Comparison of ENCODE assay signal across 9 cellular contexts in the genomic region with DNA sequence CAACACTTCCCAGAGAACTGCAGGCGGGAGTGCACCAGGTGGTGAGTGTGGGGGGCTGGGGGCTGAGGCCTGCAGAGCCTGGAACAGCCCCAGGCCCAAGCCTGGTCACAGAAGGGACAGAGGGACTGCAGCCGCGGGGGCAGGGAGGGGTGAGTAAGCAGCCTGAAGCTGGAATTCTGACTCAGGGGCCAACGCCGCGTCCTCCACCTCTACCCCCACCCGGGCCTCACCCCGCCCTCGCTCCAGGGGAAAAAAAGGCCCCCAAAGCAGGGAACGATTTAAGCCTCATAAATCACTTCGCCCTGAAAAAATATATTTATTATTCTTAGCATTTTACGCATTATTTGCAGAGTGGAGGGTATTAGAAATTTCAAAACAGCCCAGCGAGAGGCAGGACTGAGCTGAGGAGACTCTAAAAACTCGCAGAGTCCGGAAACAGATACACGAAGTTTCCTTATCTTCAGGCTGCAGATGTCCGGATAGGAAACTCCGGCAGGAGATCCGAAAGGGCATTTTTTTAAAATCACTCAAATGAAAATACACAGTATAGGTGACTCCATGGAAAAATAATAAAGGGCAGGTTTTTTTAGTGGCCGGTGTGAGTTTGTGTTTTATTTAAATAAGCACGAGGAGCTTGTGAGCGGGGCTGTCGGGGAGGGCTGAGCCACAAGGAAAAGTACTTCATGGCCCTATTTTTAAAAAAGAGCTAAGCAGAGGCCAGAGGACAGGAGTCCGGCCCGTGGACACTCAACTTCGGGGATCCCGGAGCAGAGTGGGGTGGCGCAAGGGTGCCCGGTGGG. TPM values are rescaled to one million over a fixed set of nuclear protein-coding genes. Genes with fewer than 3 reads are reported as not detected.
DNase-seq lines count a peak whose midpoint lies in the region; ATAC-seq, FAIRE-seq and TF ChIP-seq lines count a peak whose summit lies in the region.
"Had no signal": no experiment of that assay in that cellular context is flagged by ENCODE, and none has a peak within 500 bp of the region (broad histone marks: within the 10 kb centered on the region; RNA-seq: fewer than 3 reads in every experiment).

No MANE protein-coding gene starts in this region.

- no peak overlapping the region for H2AFZ ChIP-seq in H1 (ENCODE audit: low read length)

- peaks cover 16 to 48% (median 28%) of the 10 kb centered on the region in 4 donors for H3K4me1 Mint-ChIP-seq in naive thymus-derived CD8-positive, alpha-beta T cell

- H3K4me1 ChIP-seq in H1 (replicated peaks in 1 of 4; ENCODE audit: control insufficient read depth in 3 of 4, insufficient read depth in 4 of 4, low read length in 3 of 4), result peaks cover 8 to 67% (median 50%) of the 10 kb centered on the region in 4 experiments

- 4% methylated on average over 29 of the region's 29 CpGs; no CpG with 5 or more reads in 1 of the 2 experiments for WGBS in H1 (ENCODE audit: extremely low coverage in 1 of 2, insufficient coverage in 1 of 2, insufficient read length in 1 of 2, insufficient replicate concordance in 2 of 2, low coverage in 1 of 2, low lambda C conversion rate in 2 of 2, missing lambda C conversion rate in 1 of 2), 2 experiments

- no peak overlapping the region for H4K91ac ChIP-seq in H1 (replicated peaks; ENCODE audit: insufficient read length, low read length)

- no peaks in the 10 kb centered on the region for H3K9me3 Mint-ChIP-seq in naive thymus-derived CD8-positive, alpha-beta T cell

- DNase-seq in AG08396 (ENCODE audit: low spot score), result peak; percentile 83
- peak; percentile 96 for DNase-seq in KBM-7
- no peak for DNase-seq in H1 (ENCODE audit: low read depth in 1 of 2, low spot score in 2 of 2)
- peak in 1 of 10 donors; percentile 21 for DNase-seq in naive thymus-derived CD8-positive, alpha-beta T cell
- no peak for DNase-seq in iPS-NIHi11 (ENCODE audit: low spot score)
- DNase-seq: NCI-H446 treated with DMSO at 0.1 percent for 48 hours had no signal

- no peaks in the 10 kb centered on the region for H3K9me3 ChIP-seq in H1 (ENCODE audit: insufficient read depth in 2 of 2, low read depth in 1 of 2, low read length in 1 of 2)

- H4K8ac ChIP-seq in H1 (ENCODE audit: extremely low read depth, insufficient read depth, low read length), result no peak overlapping the region

- no peak overlapping the region for H3K4ac ChIP-seq in H1 (replicated peaks; ENCODE audit: insufficient read length, low read depth, low read length)

- no peak for TF ChIP-seq POLR2A in H1 (IDR thresholded peaks at IDR 0.05; ENCODE audit: control extremely low read depth in 1 of 2, low read depth in 2 of 2, low read length in 2 of 2)

- no peak for FAIRE-seq in H1 (lab: Jason Lieb, UNC)

- H3K27me3 Mint-ChIP-seq in naive thymus-derived CD8-positive, alpha-beta T cell, result peaks cover 43 to 95% (median 72%) of the 10 kb centered on the region in 5 donors

- peak overlapping the region; percentile 63 to 68 for H3K4me2 ChIP-seq in H1 (ENCODE audit: insufficient read depth in 1 of 2, low read depth in 2 of 2, low read length in 2 of 2)

- H2BK120ac ChIP-seq in H1 (replicated peaks; ENCODE audit: low read depth, low read length), result no peak overlapping the region

- no peak for TF ChIP-seq EP300 in H1 (IDR thresholded peaks at IDR 0.05; ENCODE audit: borderline replicate concordance in 1 of 2, low read depth in 2 of 2, low read length in 2 of 2)

- H2BK20ac ChIP-seq in H1 (ENCODE audit: low read length), result no peak overlapping the region

- peak overlapping the region in 2 of 10 donors; percentile 3 to 50 for H3K27ac Mint-ChIP-seq in naive thymus-derived CD8-positive, alpha-beta T cell

- no peaks in the 10 kb centered on the region for H3K36me3 Mint-ChIP-seq in naive thymus-derived CD8-positive, alpha-beta T cell

- TF ChIP-seq CTCF in H1 (IDR thresholded peaks at IDR 0.05; ENCODE audit: control extremely low read depth in 1 of 3, insufficient read depth in 1 of 3, low read depth in 1 of 3, low read length in 3 of 3), result no peak

- peaks cover 16 to 24% of the 10 kb centered on the region in 2 experiments for H4K20me1 ChIP-seq in H1 (replicated peaks in 1 of 2; ENCODE audit: control insufficient read depth in 1 of 2, insufficient read depth in 2 of 2, low read length in 2 of 2)

- POLR2A ChIA-PET in H1 (lab: Charles Lee; ENCODE audit: partially characterized antibody), result interaction anchor here (0.6 to 3.5 kb wide), 7 partner anchors 8 to 230 kb away, joined by 3 to 12 read pairs (median 4); a partner anchor contains a TSS
- POLR2A ChIA-PET in naive thymus-derived CD8-positive, alpha-beta T cell (lab: Charles Lee), result interaction anchor here (0.6 kb wide), 1 partner anchor 7 kb away, joined by 3 read pairs; no protein-coding TSS in a partner anchor

- H3K4me3 ChIP-seq in H1 (ENCODE audit: extremely low read depth in 1 of 4, insufficient read depth in 2 of 4, low read depth in 3 of 4, low read length in 4 of 4), result peak overlapping the region in 3 of 4 experiments; percentile 27 to 48 (median 40); a peak in 5 of 8 replicates

- no peaks in the 10 kb centered on the region for H3K79me2 ChIP-seq in H1 (ENCODE audit: control insufficient read depth in 1 of 2, insufficient read depth in 2 of 2, low read length in 2 of 2)

- H3K27ac ChIP-seq in H1 (ENCODE audit: low read depth, low read length), result no peak overlapping the region

- no peak overlapping the region for H3K14ac ChIP-seq in H1 (ENCODE audit: insufficient read length)

- H3K27me3 ChIP-seq in H1 (replicated peaks in 1 of 4; ENCODE audit: control insufficient read depth in 3 of 4, extremely low read depth in 1 of 4, insufficient read depth in 3 of 4, low read length in 3 of 4), result peaks cover 85 to 100% (median 98%) of the 10 kb centered on the region in 4 experiments

- no peaks in the 10 kb centered on the region for H3K79me1 ChIP-seq in H1 (ENCODE audit: low read depth, low read length)

- no peak overlapping the region for H3K9ac ChIP-seq in H1 (replicated peaks in 1 of 4; ENCODE audit: extremely low read depth in 1 of 4, low read depth in 3 of 4, low read length in 3 of 4)

- H3K23me2 ChIP-seq in H1 (ENCODE audit: low read depth, low read length), result peaks cover 13% of the 10 kb centered on the region; the same call in 1 of the 2 replicates

- H4K5ac ChIP-seq in H1 (ENCODE audit: insufficient read length, low read depth, low read length), result no peak overlapping the region

- H3K4me3 Mint-ChIP-seq in naive thymus-derived CD8-positive, alpha-beta T cell, result peak overlapping the region; percentile 66 to 87 (median 80)

- H2AK5ac ChIP-seq in H1 (ENCODE audit: low read depth, low read length), result no peak overlapping the region

- no peak overlapping the region for H3K23ac ChIP-seq in H1 (ENCODE audit: insufficient read length)

- CTCF ChIA-PET in H1 (lab: Charles Lee; ENCODE audit: partially characterized antibody), result interaction anchor here (0.7 to 7.9 kb wide), 17 partner anchors 9 to 406 kb away, joined by 3 to 42 read pairs (median 7); a partner anchor contains a TSS

- no peak overlapping the region; the same call in 1 of the 2 replicates for H3K18ac ChIP-seq in H1 (ENCODE audit: extremely low read depth, low read length)

- no peak overlapping the region for H2BK12ac ChIP-seq in H1 (ENCODE audit: low read depth, low read length)

- H3K36me3 ChIP-seq in H1 (ENCODE audit: control insufficient read depth in 2 of 4, insufficient read depth in 4 of 4, low read length in 3 of 4), result peaks cover 0 to 6% (median 0%) of the 10 kb centered on the region in 4 experiments; a peak in 1 of 8 replicates

- TF ChIP-seq RAD21 in H1 (IDR thresholded peaks at IDR 0.05 in 1 of 2, conservative IDR thresholded peaks at IDR 0.05 in 1 of 2; ENCODE audit: low read depth in 2 of 2, low read length in 2 of 2), result no peak

- in situ Hi-C loops in KBM-7 (cut with MboI; ENCODE audit: low pct_unique_long_range_greater_than_20kb, low sequenced_read_pairs), result loop anchor here (10.0 kb wide), 1 partner anchor 48 kb away; no protein-coding TSS in a partner anchor

- ATAC-seq in naive thymus-derived CD8-positive, alpha-beta T cell, result peak in 1 of 2 donors; percentile 31
- ATAC-seq in GM21717 (IDR thresholded peaks at IDR 0.05; ENCODE audit: unreplicated experiment) (no peak), GM21360 (IDR thresholded peaks at IDR 0.05; ENCODE audit: unreplicated experiment) (no peak), HG03039 (IDR thresholded peaks at IDR 0.05; ENCODE audit: unreplicated experiment) (no peak)

- no peak overlapping the region for H3K56ac ChIP-seq in H1 (replicated peaks; ENCODE audit: insufficient read length, low read depth, low read length)

- no peak overlapping the region for H2BK5ac ChIP-seq in H1 (ENCODE audit: low read depth, low read length)

- H2BK15ac ChIP-seq in H1 (ENCODE audit: low read length), result no peak overlapping the region

TF ChIP-seq in H1, 55 proteins besides CTCF, POLR2A, EP300 and RAD21 (continues in another document):
- TF ChIP-seq GABPA (IDR thresholded peaks at IDR 0.05; ENCODE audit: borderline replicate concordance, insufficient read depth, low read length) (no peak), NRF1 (IDR thresholded peaks at IDR 0.05; ENCODE audit: low read depth, low read length) (no peak), HDAC2 (IDR thresholded peaks at IDR 0.05; ENCODE audit: borderline replicate concordance in 1 of 2, low read depth in 2 of 2, low read length in 2 of 2) (no peak), CEBPB (IDR thresholded peaks at IDR 0.05; ENCODE audit: low read depth, low read length) (no peak)

RNA-seq across cellular contexts. Expression of a gene that starts 9.9 kb away (rescaled TPM):
- total RNA-seq in H1 (2021; fragmentation: NEBNext Ultra II Directional; extraction: Animal tissue kit (Norgen Biotek cat#: 25700)), result 0.30 and 0.40 TPM in 2 replicates
- 0.03 and 0.22 TPM in 2 replicates for polyA plus RNA-seq in H1 (2011; rRNA removed)
- polyA plus RNA-seq in H1 (2011; cell fraction: cytosol; rRNA removed), result 0.17 TPM
- 0.23 TPM for polyA plus RNA-seq in H1 (2011; cell fraction: nucleus; rRNA removed)
- 0.12 to 0.23 TPM in 2 of 4 replicates, not detected in the others for polyA plus RNA-seq in H1 (2012, experiment 1 of 2)
- 0.17 TPM for polyA plus RNA-seq in H1 (2012, experiment 2 of 2)
- polyA plus RNA-seq in H1 (2013, experiment 1 of 2), result 0.08 TPM
- 0.17 TPM for polyA plus RNA-seq in H1 (2013, experiment 2 of 2)
- 0.09 and 0.12 TPM in 2 replicates for polyA minus RNA-seq in H1 (2011; rRNA and poly(A)+ RNA removed)
- 2.0 TPM for polyA minus RNA-seq in H1 (2011; cell fraction: cytosol; rRNA and poly(A)+ RNA removed)
- polyA minus RNA-seq in H1 (2011; cell fraction: nucleus; rRNA and poly(A)+ RNA removed), result 0.40 TPM
- not detected for total RNA-seq in naive thymus-derived CD8-positive, alpha-beta T cell
- polyA plus RNA-seq in naive thymus-derived CD8-positive, alpha-beta T cell, result not detected

RNA-seq across cellular contexts. Expression of a gene that starts 16.4 kb away (rescaled TPM):
- not detected in 2 replicates for total RNA-seq in H1 (2021; fragmentation: NEBNext Ultra II Directional; extraction: Animal tissue kit (Norgen Biotek cat#: 25700))
- polyA plus RNA-seq in H1 (2011; rRNA removed), result not detected in 2 replicates
- not detected for polyA plus RNA-seq in H1 (2011; cell fraction: cytosol; rRNA removed)
- polyA plus RNA-seq in H1 (2011; cell fraction: nucleus; rRNA removed), result not detected
- polyA plus RNA-seq in H1 (2012, experiment 1 of 2), result not detected in 4 replicates
- polyA plus RNA-seq in H1 (2012, experiment 2 of 2), result not detected
- not detected for polyA plus RNA-seq in H1 (2013, experiment 1 of 2)
- not detected for polyA plus RNA-seq in H1 (2013, experiment 2 of 2)
- polyA minus RNA-seq in H1 (2011; rRNA and poly(A)+ RNA removed), result not detected in 2 replicates
- polyA minus RNA-seq in H1 (2011; cell fraction: cytosol; rRNA and poly(A)+ RNA removed), result not detected
- not detected for polyA minus RNA-seq in H1 (2011; cell fraction: nucleus; rRNA and poly(A)+ RNA removed)
- total RNA-seq in naive thymus-derived CD8-positive, alpha-beta T cell, result not detected
- not detected for polyA plus RNA-seq in naive thymus-derived CD8-positive, alpha-beta T cell

Comparison
In these comparisons a context has a peak if more than half of its experiments do, and no peak if none do; other contexts are left out.
1. DNase-seq: peak in AG08396 (single experiment) and KBM-7 (single experiment); none in H1 (0 of 2) and iPS-NIHi11 (single experiment).